18 cellular contexts compared by ENCODE assay signal in genomic region chr2:223526106-223526505, GRCh38.
DNase-seq lines count a peak whose midpoint lies in the region; ATAC-seq and TF ChIP-seq lines count a peak whose summit lies in the region.
"Had no signal": no experiment of that assay in that cellular context is flagged by ENCODE, and none has a peak within 500 bp of the region (broad histone marks: within the 10 kb centered on the region; RNA-seq: fewer than 3 reads in every experiment).

No MANE protein-coding gene starts in this region.

- ATAC-seq in SK-N-SH treated with all-trans-retinoic acid at 6 μM for 48 hours, result peak; percentile 26
- ATAC-seq in left ventricle myocardium superior, result peak; percentile 97
- ATAC-seq in GM18867 (IDR thresholded peaks at IDR 0.05; ENCODE audit: unreplicated experiment), result no peak
- ATAC-seq: activated CD8-positive, alpha-beta T cell treated with anti-CD3 and anti-CD28 coated beads, Interleukin-2, amount 10 ng/mL, durations not matched to agents 7 days and 5 days had no signal

- intact Hi-C loops in left ventricle myocardium superior (cut with micrococcal nuclease), result no loop called here

- DNase-seq in DMS153 treated with DMSO at 0.1 percent for 48 hours (lab: John Stamatoyannopoulos, UW; ENCODE audit: unreplicated experiment), result peak; percentile 22
- peak; percentile 63 for DNase-seq in HT1080 (ENCODE audit: low read depth)
- no peak for DNase-seq in left ventricle myocardium superior
- DNase-seq in ACHN, result no peak
- DNase-seq in SKM-1 (lab: John Stamatoyannopoulos, UW; ENCODE audit: unreplicated experiment), result no peak
- DNase-seq: activated CD4-positive, alpha-beta T cell treated with anti-CD3 and anti-CD28 coated beads for 1 hour; activated CD8-positive, alpha-beta T cell treated with anti-CD3 and anti-CD28 coated beads, Interleukin-2, amount 10 ng/mL, durations not matched to agents 7 days and 5 days; activated gamma-delta T cell treated with Interleukin-2 at 50 U/mL for 16 hours; CD4-positive, CD25-positive, alpha-beta regulatory T cell; DMS 273 treated with DMSO at 0.1 percent for 48 hours; GF-D8; NCI-H1694 treated with DMSO at 0.1 percent for 48 hours; NCI-H345; stimulated activated CD4-positive, alpha-beta T cell treated with anti-CD3 and anti-CD28 coated beads, Interleukin-4, amount 100 ng/mL, for 1 hour; T-helper 1 cell; thyroid gland had no signal

- in situ Hi-C loops in ACHN (cut with HindIII; ENCODE audit: low pct_ligation_motif_present, low pct_unique_long_range_greater_than_20kb, low sequenced_read_pairs), result no loop called here

TF ChIP-seq in SK-N-SH treated with all-trans-retinoic acid at 6 μM for 48 hours, 23 proteins besides CTCF, POLR2A, EP300 and RAD21:
- no peak for TF ChIP-seq CREB5 (CRISPR knock-in tag; IDR thresholded peaks at IDR 0.05; ENCODE audit: low read depth)
- no peak for TF ChIP-seq ZNF565 (CRISPR knock-in tag; conservative IDR thresholded peaks at IDR 0.05; ENCODE audit: low read depth)
TF ChIP-seq in SK-N-SH treated with all-trans-retinoic acid at 6 μM for 48 hours: peak in this region for 0.

Comparison
In these comparisons a context has a peak if more than half of its experiments do, and no peak if none do; other contexts are left out.
1. DNase-seq: peak in DMS153 treated with DMSO at 0.1 percent for 48 hours (single experiment) and HT1080 (single experiment); none in left ventricle myocardium superior (single experiment), ACHN (single experiment) and SKM-1 (single experiment).